Comparison of ENCODE assay signal across 8 cellular contexts in the genomic region with DNA sequence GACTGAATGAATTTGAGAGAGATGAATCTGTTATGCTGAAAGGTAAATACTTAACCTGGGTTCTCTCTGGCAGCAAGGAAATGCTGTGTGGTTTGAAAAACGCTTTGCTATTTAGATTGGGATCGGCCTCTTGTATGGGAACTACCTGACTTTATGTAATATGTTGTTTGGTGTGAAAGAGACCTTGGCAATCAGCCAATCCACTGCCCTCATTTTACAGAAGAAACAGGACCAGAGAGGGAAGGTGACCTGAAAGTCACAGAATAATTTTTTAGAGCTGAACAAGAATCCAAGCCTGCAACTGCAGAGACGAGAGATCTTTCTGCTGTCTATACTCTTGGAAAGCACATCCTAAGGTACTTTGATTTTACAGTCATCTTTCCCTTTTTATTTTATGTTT. TPM values are rescaled to one million over a fixed set of nuclear protein-coding genes. Genes with fewer than 3 reads are reported as not detected.
DNase-seq lines count a peak whose midpoint lies in the region; ATAC-seq and TF ChIP-seq lines count a peak whose summit lies in the region.

No MANE protein-coding gene starts in this region.

- H3K4me2 ChIP-seq in DND-41 (ENCODE audit: insufficient read depth, low read length): peak overlapping the region; percentile 73
- peak overlapping the region; percentile 79 for H3K4me2 ChIP-seq in OCI-LY1 (ENCODE audit: low read length)
- peak overlapping the region; percentile 95 for H3K4me2 ChIP-seq in osteoblast (ENCODE audit: insufficient read depth, low read length)

- H2AFZ ChIP-seq in DND-41 (ENCODE audit: low read depth, low read length) (no peak overlapping the region), OCI-LY1 (ENCODE audit: low read length) (no peak overlapping the region), osteoblast (ENCODE audit: low read length) (no peak overlapping the region)

- no peak for TF ChIP-seq CTCF in DND-41 (IDR thresholded peaks at IDR 0.05; ENCODE audit: borderline replicate concordance, extremely low read depth, low read length, poor library complexity, severe bottlenecking)
- no peak for TF ChIP-seq CTCF in OCI-LY1 (IDR thresholded peaks at IDR 0.05; ENCODE audit: low read length)
- no peak for TF ChIP-seq CTCF in osteoblast (IDR thresholded peaks at IDR 0.05; ENCODE audit: extremely low read depth, low read depth, low read length)

- H3K27ac ChIP-seq in DND-41 (ENCODE audit: low read length): peak overlapping the region; percentile 99
- no peak overlapping the region for H3K27ac ChIP-seq in OCI-LY1 (ENCODE audit: low read depth, low read length, poor library complexity, severe bottlenecking)
- H3K27ac ChIP-seq in osteoblast (ENCODE audit: low read depth, low read length): peak overlapping the region; percentile 98

- peaks cover 68% of the 10 kb centered on the region for H3K36me3 ChIP-seq in DND-41 (ENCODE audit: insufficient read depth, low read length)
- H3K36me3 ChIP-seq in OCI-LY1 (ENCODE audit: insufficient read depth, low read length): peaks cover 46% of the 10 kb centered on the region
- no peaks in the 10 kb centered on the region for H3K36me3 ChIP-seq in endocrine pancreas (ENCODE audit: control insufficient read depth, insufficient read depth, low read length)
- H3K36me3 ChIP-seq in osteoblast (ENCODE audit: insufficient read depth, low read length): peaks cover 40% of the 10 kb centered on the region

- H4K20me1 ChIP-seq in DND-41 (ENCODE audit: insufficient read depth, low read length) (peaks cover 33% of the 10 kb centered on the region), OCI-LY1 (ENCODE audit: insufficient read depth, low read length) (no peaks in the 10 kb centered on the region), osteoblast (ENCODE audit: insufficient read depth, low read length) (peaks cover 42% of the 10 kb centered on the region)

- H3K79me2 ChIP-seq in DND-41 (ENCODE audit: insufficient read depth, low read length): peaks cover 83% of the 10 kb centered on the region
- peaks cover 52% of the 10 kb centered on the region for H3K79me2 ChIP-seq in OCI-LY1 (ENCODE audit: insufficient read depth, low read length)
- H3K79me2 ChIP-seq in osteoblast (ENCODE audit: insufficient read depth, low read length): peaks cover 79% of the 10 kb centered on the region

- no peak for ATAC-seq in DND-41 (ENCODE audit: insufficient read depth, low read depth)
- no peak for ATAC-seq in HG03097 (IDR thresholded peaks at IDR 0.05; ENCODE audit: low FRiP score, unreplicated experiment)
- no peak for ATAC-seq in GM19397 (IDR thresholded peaks at IDR 0.05; ENCODE audit: unreplicated experiment)

- peaks cover 47% of the 10 kb centered on the region for H3K4me1 ChIP-seq in DND-41 (ENCODE audit: insufficient read depth, low read length)
- H3K4me1 ChIP-seq in OCI-LY1 (ENCODE audit: insufficient read depth, low read length, severe bottlenecking): peaks cover 32% of the 10 kb centered on the region
- peaks cover 15% of the 10 kb centered on the region for H3K4me1 ChIP-seq in endocrine pancreas (ENCODE audit: control insufficient read depth, insufficient read depth, low read length)
- peaks cover 29% of the 10 kb centered on the region for H3K4me1 ChIP-seq in osteoblast (ENCODE audit: insufficient read depth, low read length)

- H3K9me2 ChIP-seq in OCI-LY1 (ENCODE audit: low read depth, low read length): no peaks in the 10 kb centered on the region

- no peaks in the 10 kb centered on the region for H3K9me3 ChIP-seq in DND-41 (ENCODE audit: insufficient read depth, low read length, severe bottlenecking)
- no peaks in the 10 kb centered on the region for H3K9me3 ChIP-seq in OCI-LY1 (ENCODE audit: low read length)
- no peaks in the 10 kb centered on the region for H3K9me3 ChIP-seq in endocrine pancreas (ENCODE audit: control insufficient read depth, low read length)
- H3K9me3 ChIP-seq in osteoblast (ENCODE audit: low read depth, low read length): no peaks in the 10 kb centered on the region

- no peak for DNase-seq in DND-41
- peak; percentile 14 for DNase-seq in osteoblast (ENCODE audit: insufficient read length, low spot score, missing footprints)
- no peak for DNase-seq in amygdala (lab: John Stamatoyannopoulos, UW)
- no peak for DNase-seq in activated CD4-positive, alpha-beta T cell treated with anti-CD3 and anti-CD28 coated beads, Interleukin-2, amount 50 U/mL, for 1 hour

- peak overlapping the region; percentile 90 for H3K9ac ChIP-seq in DND-41 (ENCODE audit: low read depth, low read length)
- H3K9ac ChIP-seq in OCI-LY1 (ENCODE audit: low read length): peak overlapping the region; percentile 86
- H3K9ac ChIP-seq in endocrine pancreas (ENCODE audit: control insufficient read depth, insufficient read depth, low read length): peak overlapping the region; percentile 2

- H3K27me3 ChIP-seq in DND-41 (ENCODE audit: insufficient read depth, low read length, poor library complexity) (no peaks in the 10 kb centered on the region), OCI-LY1 (ENCODE audit: insufficient read depth, low read length) (no peaks in the 10 kb centered on the region), endocrine pancreas (ENCODE audit: control insufficient read depth, insufficient read depth, low read length) (no peaks in the 10 kb centered on the region), osteoblast (ENCODE audit: insufficient read depth, low read length) (no peaks in the 10 kb centered on the region)

- no peaks in the 10 kb centered on the region for H3F3A ChIP-seq in OCI-LY1 (ENCODE audit: insufficient read depth, low read length)

- H3K4me3 ChIP-seq in DND-41 (ENCODE audit: low read depth in 1 of 2, low read length in 2 of 2) (peak overlapping the region; percentile 58 to 86; a peak in 3 of 4 replicates), OCI-LY1 (ENCODE audit: low read depth, low read length, poor library complexity, severe bottlenecking) (peak overlapping the region; percentile 79), endocrine pancreas (ENCODE audit: control insufficient read depth, insufficient read depth, low read length) (peak overlapping the region; percentile 92), osteoblast (ENCODE audit: insufficient read depth, low read length) (peak overlapping the region; percentile 83)

RNA-seq across cellular contexts. Expression of gene BUD31, which starts 1.0 kb away (rescaled TPM):
- total RNA-seq in osteoblast: 122 and 124 TPM in 2 replicates

RNA-seq across cellular contexts. Expression of gene PDAP1, which starts 1.4 kb away (rescaled TPM):
- 33.0 and 33.7 TPM in 2 replicates for total RNA-seq in osteoblast

RNA-seq across cellular contexts. Expression of gene PTCD1, which starts 28.8 kb away (rescaled TPM):
- total RNA-seq in osteoblast: 5.3 and 7.6 TPM in 2 replicates

RNA-seq across cellular contexts. Expression of gene CPSF4, which starts 28.9 kb away (rescaled TPM):
- total RNA-seq in osteoblast: 80.2 and 101 TPM in 2 replicates

RNA-seq across cellular contexts. Expression of gene ARPC1B, which starts 35.3 kb away (rescaled TPM):
- total RNA-seq in osteoblast: 248 and 273 TPM in 2 replicates

Comparison
In these comparisons a context has a peak if more than half of its experiments do, and no peak if none do; other contexts are left out.
1. H3K9ac ChIP-seq: peak in every context shown above with its lines; median percentile 90 in DND-41; 86 in OCI-LY1; 2 in endocrine pancreas.